In genomic region chr10:78292987-78293865, GRCh38 we compare ENCODE assay signal across 12 cellular contexts.
DNase-seq lines count a peak whose midpoint lies in the region; ATAC-seq and TF ChIP-seq lines count a peak whose summit lies in the region.
"Had no signal": no experiment of that assay in that cellular context is flagged by ENCODE, and none has a peak within 500 bp of the region (broad histone marks: within the 10 kb centered on the region; RNA-seq: fewer than 3 reads in every experiment).

No MANE protein-coding gene starts in this region.

- no peak for TF ChIP-seq CTCF in parathyroid adenoma (IDR thresholded peaks at IDR 0.05)
- TF ChIP-seq CTCF in breast epithelium (IDR thresholded peaks at IDR 0.05) = no peak
- no peak for TF ChIP-seq CTCF in RWPE1 (conservative IDR thresholded peaks at IDR 0.05; ENCODE audit: low read depth)

- H2AFZ ChIP-seq in parathyroid adenoma = peak overlapping the region; percentile 71

- H3K27me3 ChIP-seq in H7 (ENCODE audit: control insufficient read depth, insufficient read depth, low read length) (no peaks in the 10 kb centered on the region), parathyroid adenoma (ENCODE audit: control insufficient read depth, insufficient read depth, low read length) (no peaks in the 10 kb centered on the region), breast epithelium (no peaks in the 10 kb centered on the region)
- H3K27me3 ChIP-seq in CD4-positive, alpha-beta memory T cell (ENCODE audit: insufficient read depth, low read length) = no peaks in the 10 kb centered on the region

- H3K9me3 ChIP-seq in parathyroid adenoma (ENCODE audit: control insufficient read depth, low read length) (no peaks in the 10 kb centered on the region), breast epithelium (no peaks in the 10 kb centered on the region)
- H3K9me3 ChIP-seq in CD4-positive, alpha-beta memory T cell (ENCODE audit: control insufficient read depth in 1 of 2, low read length in 2 of 2) = no peaks in the 10 kb centered on the region

- intact Hi-C loops in breast epithelium (cut with DNase I; ENCODE audit: low total_unique reads) = no loop called here
- intact Hi-C loops in CD4-positive, alpha-beta memory T cell (cut with micrococcal nuclease) = no loop called here

- no peak overlapping the region for H3K9ac ChIP-seq in parathyroid adenoma

- POLR2A ChIA-PET in CD4-positive, alpha-beta memory T cell (lab: Charles Lee; ENCODE audit: partially characterized antibody) = no interaction called here
- POLR2A ChIA-PET in RWPE1 (lab: Yijun Ruan, JAX; ENCODE audit: low non-redundant PET) = no interaction called here

- no peak overlapping the region for H3K4me3 ChIP-seq in H7 (ENCODE audit: insufficient read depth, low read depth, low read length)
- no peak overlapping the region for H3K4me3 ChIP-seq in parathyroid adenoma (ENCODE audit: low read depth, low read length)
- H3K4me3 ChIP-seq in breast epithelium = no peak overlapping the region
- H3K4me3 ChIP-seq in CD4-positive, alpha-beta memory T cell (ENCODE audit: low read length in 2 of 2) = no peak overlapping the region

- ATAC-seq in GM18511 (IDR thresholded peaks at IDR 0.05; ENCODE audit: unreplicated experiment) = no peak

- H3K27ac ChIP-seq in parathyroid adenoma = peak overlapping the region; percentile 25
- H3K27ac ChIP-seq in breast epithelium = no peak overlapping the region
- H3K27ac ChIP-seq in CD4-positive, alpha-beta memory T cell (ENCODE audit: low read depth, low read length) = no peak overlapping the region
- no peak overlapping the region for H3K27ac ChIP-seq in RWPE1

- no peaks in the 10 kb centered on the region for H3K9me3 Mint-ChIP-seq in CD4-positive, alpha-beta memory T cell
- H3K9me3 Mint-ChIP-seq: CD14-positive monocyte, HFFc6 had no signal

- DNase-seq in H7 (peak; percentile 75), NCI-H526 (lab: John Stamatoyannopoulos, UW) (peak; percentile 61 to 73), epidermal melanocyte (ENCODE audit: insufficient read length, low spot score) (peak; percentile 49), breast epithelium (ENCODE audit: low spot score in 2 of 2) (no peak), RWPE1 (ENCODE audit: low spot score) (no peak)
- DNase-seq in CD4-positive, alpha-beta memory T cell = no peak
- DNase-seq: HFFc6; MM.1S; stimulated activated CD4-positive, alpha-beta T cell treated with anti-CD3 and anti-CD28 coated beads, Interleukin-4, amount 100 ng/mL, for 24 hours had no signal

- no peak overlapping the region for H3K4me2 ChIP-seq in parathyroid adenoma (ENCODE audit: low read length)

- H3K27me3 Mint-ChIP-seq in CD4-positive, alpha-beta memory T cell = peaks cover 0 to 1% of the 10 kb centered on the region in 2 donors

- TF ChIP-seq POLR2A in breast epithelium (IDR thresholded peaks at IDR 0.05) = no peak

- CTCF ChIA-PET in CD4-positive, alpha-beta memory T cell (lab: Charles Lee; ENCODE audit: partially characterized antibody) = no interaction called here
- CTCF ChIA-PET in RWPE1 (lab: Yijun Ruan, JAX) = interaction anchor here (0.6 kb wide), 2 partner anchors 10 to 91 kb away, joined by 3 read pairs; no protein-coding TSS in a partner anchor

- H3K4me3 Mint-ChIP-seq in CD4-positive, alpha-beta memory T cell = no peak overlapping the region
- H3K4me3 Mint-ChIP-seq: CD14-positive monocyte, HFFc6 had no signal

- no peaks in the 10 kb centered on the region for H3K36me3 Mint-ChIP-seq in CD4-positive, alpha-beta memory T cell
- H3K36me3 Mint-ChIP-seq: CD14-positive monocyte had no signal

- H3K4me1 ChIP-seq in parathyroid adenoma (peaks cover 13% of the 10 kb centered on the region), breast epithelium (no peaks in the 10 kb centered on the region)
- no peaks in the 10 kb centered on the region for H3K4me1 ChIP-seq in CD4-positive, alpha-beta memory T cell (ENCODE audit: insufficient read depth, low read length)

- no peaks in the 10 kb centered on the region for H3K79me2 ChIP-seq in parathyroid adenoma

- H3K36me3 ChIP-seq in H7 (replicated peaks; ENCODE audit: control insufficient read depth, insufficient read depth, low read length) (no peaks in the 10 kb centered on the region), parathyroid adenoma (ENCODE audit: control insufficient read depth, insufficient read depth, low read length) (no peaks in the 10 kb centered on the region), breast epithelium (no peaks in the 10 kb centered on the region)
- H3K36me3 ChIP-seq in CD4-positive, alpha-beta memory T cell (ENCODE audit: insufficient read depth, low read length) = no peaks in the 10 kb centered on the region

- H3K4me1 Mint-ChIP-seq in CD4-positive, alpha-beta memory T cell = no peaks in the 10 kb centered on the region

- H3K27ac Mint-ChIP-seq in CD4-positive, alpha-beta memory T cell = peak overlapping the region in 1 of 7 donors; percentile 51
- H3K27ac Mint-ChIP-seq: HFFc6 had no signal

Comparison
In these comparisons a context has a peak if more than half of its experiments do, and no peak if none do; other contexts are left out.
1. DNase-seq: peak in H7 (single experiment), NCI-H526 (2 of 2) and epidermal melanocyte (single experiment); none in breast epithelium (0 of 2), CD4-positive, alpha-beta memory T cell (0 of 5) and RWPE1 (single experiment).